ENCODE assay signal across 16 cellular contexts in the genomic region with DNA sequence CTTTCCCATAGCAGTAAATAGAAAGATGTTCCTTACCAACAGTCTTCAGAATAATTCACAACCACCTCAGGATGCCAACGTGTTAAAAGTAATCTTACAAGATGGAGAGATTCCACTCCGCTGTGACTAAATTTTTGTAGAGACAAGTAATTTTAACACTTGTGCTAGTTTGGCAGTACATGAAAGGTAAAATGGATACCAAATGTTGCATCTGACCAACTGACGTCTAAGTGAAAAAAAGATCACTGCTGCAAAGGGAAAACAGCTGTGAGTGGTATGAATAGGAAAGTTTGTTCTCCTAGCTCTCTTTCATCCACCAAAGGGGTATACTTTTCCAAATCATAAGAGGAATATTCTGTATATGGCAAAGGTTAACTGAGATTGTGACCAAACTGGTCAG. TPM values are rescaled to one million over a fixed set of nuclear protein-coding genes. Genes with fewer than 3 reads are reported as not detected.
DNase-seq lines count a peak whose midpoint lies in the region; ATAC-seq, FAIRE-seq and TF ChIP-seq lines count a peak whose summit lies in the region.
"Had no signal": no experiment of that assay in that cellular context is flagged by ENCODE, and none has a peak within 500 bp of the region (broad histone marks: within the 10 kb centered on the region; RNA-seq: fewer than 3 reads in every experiment).

No MANE protein-coding gene starts in this region.

- POLR2A ChIA-PET in HepG2 (lab: Yijun Ruan, JAX), result no interaction called here
- POLR2A ChIA-PET in activated CD4-positive, alpha-beta memory T cell treated with anti-CD3 and anti-CD28 coated beads for 36 hours (lab: Charles Lee), result no interaction called here

- H2BK5ac ChIP-seq in mesenchymal stem cell (ENCODE audit: low read depth, low read length, poor library complexity, severe bottlenecking), result no peak overlapping the region

- no peaks in the 10 kb centered on the region for H3K9me3 Mint-ChIP-seq in activated CD4-positive, alpha-beta memory T cell treated with anti-CD3 and anti-CD28 coated beads for 36 hours

- no peak overlapping the region for H2BK12ac ChIP-seq in mesenchymal stem cell (ENCODE audit: low read length in 2 of 2)

- H3K27me3 ChIP-seq in HepG2 (ENCODE audit: control insufficient read depth in 1 of 2, insufficient read depth in 2 of 2, low read length in 2 of 2) (no peaks in the 10 kb centered on the region; a peak in 1 of 5 replicates), right lobe of liver (no peaks in the 10 kb centered on the region), mesenchymal stem cell (ENCODE audit: control insufficient read depth in 1 of 2, insufficient read depth in 1 of 2, low read length in 2 of 2) (no peaks in the 10 kb centered on the region), testis (no peaks in the 10 kb centered on the region)
- H3K27me3 ChIP-seq: upper lobe of right lung had no signal

- peaks cover 3% of the 10 kb centered on the region for H3K79me1 ChIP-seq in mesenchymal stem cell (replicated peaks; ENCODE audit: low read length, poor library complexity, severe bottlenecking)

- 72% methylated on average over 3 of the region's 3 CpGs for WGBS in HepG2 (ENCODE audit: low lambda C conversion rate)
- 55% methylated on average over 3 of the region's 3 CpGs for WGBS in right lobe of liver (ENCODE audit: insufficient coverage, low coverage, low lambda C conversion rate, missing lambda C conversion rate)
- 97% methylated on average over 3 of the region's 3 CpGs for WGBS in mesenchymal stem cell
- WGBS in testis, 2 donors, result 38 to 43% methylated on average over 3 of the region's 3 CpGs

- H3K23ac ChIP-seq in mesenchymal stem cell (ENCODE audit: low read length in 2 of 2), result no peak overlapping the region

- intact Hi-C loops in HepG2 (cut with micrococcal nuclease; ENCODE audit: unreplicated experiment) (no loop called here), right lobe of liver (cut with DNase I) (no loop called here), testis (cut with DNase I; ENCODE audit: low total_unique reads) (no loop called here)
- intact Hi-C loops in activated CD4-positive, alpha-beta memory T cell treated with anti-CD3 and anti-CD28 coated beads for 36 hours (cut with micrococcal nuclease), result no loop called here

- peak overlapping the region; percentile 42 for H3K4me3 Mint-ChIP-seq in activated CD4-positive, alpha-beta memory T cell treated with anti-CD3 and anti-CD28 coated beads for 36 hours
- H3K4me3 Mint-ChIP-seq: activated CD8-positive, alpha-beta memory T cell treated with anti-CD3 and anti-CD28 coated beads, Interleukin-2, amount 10 ng/mL, durations not matched to agents 7 days and 5 days had no signal

- no peak overlapping the region for H4K91ac ChIP-seq in mesenchymal stem cell (ENCODE audit: low read length)

- no peak overlapping the region for H3K27ac Mint-ChIP-seq in activated CD4-positive, alpha-beta memory T cell treated with anti-CD3 and anti-CD28 coated beads for 36 hours
- H3K27ac Mint-ChIP-seq: activated CD8-positive, alpha-beta memory T cell treated with anti-CD3 and anti-CD28 coated beads, Interleukin-2, amount 10 ng/mL, durations not matched to agents 7 days and 5 days had no signal

- H3K9me3 ChIP-seq in HepG2 (ENCODE audit: low read length) (no peaks in the 10 kb centered on the region), right lobe of liver (no peaks in the 10 kb centered on the region), mesenchymal stem cell (ENCODE audit: control insufficient read depth, low read length) (no peaks in the 10 kb centered on the region), testis (no peaks in the 10 kb centered on the region)
- H3K9me3 ChIP-seq: upper lobe of right lung had no signal

- peaks cover 34% of the 10 kb centered on the region for H3K4me1 Mint-ChIP-seq in activated CD4-positive, alpha-beta memory T cell treated with anti-CD3 and anti-CD28 coated beads for 36 hours (ENCODE audit: low read depth)

- peaks cover 77% of the 10 kb centered on the region for H3K4me1 ChIP-seq in HepG2 (ENCODE audit: insufficient read depth, low read length)
- peaks cover 0 to 16% (median 6%) of the 10 kb centered on the region in 4 donors for H3K4me1 ChIP-seq in right lobe of liver
- peaks cover 3% of the 10 kb centered on the region for H3K4me1 ChIP-seq in mesenchymal stem cell (ENCODE audit: control insufficient read depth, insufficient read depth, low read depth, low read length)
- peaks cover 29% of the 10 kb centered on the region for H3K4me1 ChIP-seq in testis

- no peak for TF ChIP-seq RAD21 in HepG2 (CRISPR knock-in tag; IDR thresholded peaks at IDR 0.05)

- H3K27me3 Mint-ChIP-seq in activated CD4-positive, alpha-beta memory T cell treated with anti-CD3 and anti-CD28 coated beads for 36 hours, result no peaks in the 10 kb centered on the region
- H3K27me3 Mint-ChIP-seq: activated CD8-positive, alpha-beta memory T cell treated with anti-CD3 and anti-CD28 coated beads, Interleukin-2, amount 10 ng/mL, durations not matched to agents 7 days and 5 days had no signal

- TF ChIP-seq EP300 in HepG2 (IDR thresholded peaks at IDR 0.05; ENCODE audit: low read depth in 2 of 2, low read length in 2 of 2) (no peak), HepG2 (CRISPR knock-in tag; IDR thresholded peaks at IDR 0.05; ENCODE audit: borderline replicate concordance) (no peak)

- H3K4me3 ChIP-seq in HepG2 (replicated peaks in 1 of 3; ENCODE audit: insufficient read depth in 1 of 3, low read depth in 2 of 3, low read length in 3 of 3) (no peak overlapping the region; a peak in 1 of 6 replicates), right lobe of liver (no peak overlapping the region), mesenchymal stem cell (ENCODE audit: insufficient read depth in 1 of 2, low read depth in 1 of 2, low read length in 2 of 2) (peak overlapping the region in 1 of 2 experiments; percentile 35), testis (no peak overlapping the region)
- H3K4me3 ChIP-seq: upper lobe of right lung had no signal

- H3K79me2 ChIP-seq in HepG2 (ENCODE audit: insufficient read depth, low read length), result peaks cover 13% of the 10 kb centered on the region

- no peak overlapping the region for H2AFZ ChIP-seq in HepG2 (ENCODE audit: low read length)
- no peak overlapping the region for H2AFZ ChIP-seq in mesenchymal stem cell (ENCODE audit: low read depth, low read length)

- H3K36me3 Mint-ChIP-seq in activated CD4-positive, alpha-beta memory T cell treated with anti-CD3 and anti-CD28 coated beads for 36 hours, result peaks cover 2% of the 10 kb centered on the region

- in situ Hi-C loops in HepG2 (cut with HindIII; ENCODE audit: extremely low pct_ligation_motif_present, low pct_unique_long_range_greater_than_20kb), result no loop called here

- peak overlapping the region; percentile 20 for H3K4me2 ChIP-seq in HepG2 (ENCODE audit: low read depth, low read length)
- H3K4me2 ChIP-seq in mesenchymal stem cell (ENCODE audit: low read length, poor library complexity, severe bottlenecking), result no peak overlapping the region

- no peak overlapping the region for H2BK120ac ChIP-seq in mesenchymal stem cell (ENCODE audit: low read depth, low read length)

- no peak overlapping the region for H2BK15ac ChIP-seq in mesenchymal stem cell (ENCODE audit: low read depth, poor library complexity, severe bottlenecking)

- no peak overlapping the region for H2AK5ac ChIP-seq in mesenchymal stem cell (ENCODE audit: low read length, severe bottlenecking)

- no TSS peak for BruUV-seq in HepG2 (replicated peaks; lab: Mats Ljungman, UMichigan)

- no peak overlapping the region for H3K14ac ChIP-seq in mesenchymal stem cell (ENCODE audit: low read length in 2 of 2)

- H3K36me3 ChIP-seq in HepG2 (replicated peaks in 1 of 2; ENCODE audit: control insufficient read depth in 1 of 2, insufficient read depth in 2 of 2, low read length in 2 of 2) (no peaks in the 10 kb centered on the region), right lobe of liver (no peaks in the 10 kb centered on the region), mesenchymal stem cell (ENCODE audit: control insufficient read depth in 1 of 2, insufficient read depth in 2 of 2, low read depth in 1 of 2, low read length in 2 of 2) (peaks cover 2 to 22% of the 10 kb centered on the region in 2 experiments), testis (ENCODE audit: low read depth, missing control alignments) (no peaks in the 10 kb centered on the region)

- FAIRE-seq in HepG2 (lab: Jason Lieb, UNC), result no peak

- CTCF ChIA-PET in HepG2 (lab: Yijun Ruan, JAX; ENCODE audit: low intra/inter-chr PET ratio, low total read pairs), result no interaction called here
- CTCF ChIA-PET in activated CD4-positive, alpha-beta memory T cell treated with anti-CD3 and anti-CD28 coated beads for 36 hours (lab: Charles Lee), result no interaction called here

- H4K20me1 ChIP-seq in HepG2 (ENCODE audit: insufficient read depth, low read length), result no peaks in the 10 kb centered on the region

- H3K18ac ChIP-seq in mesenchymal stem cell (ENCODE audit: low read depth in 1 of 2, low read length in 2 of 2), result no peak overlapping the region

- H3K9ac ChIP-seq in HepG2 (ENCODE audit: insufficient read depth, low read depth, low read length), result no peak overlapping the region
- peak overlapping the region; percentile 1 for H3K9ac ChIP-seq in mesenchymal stem cell (ENCODE audit: low read length)

- TF ChIP-seq CTCF in HepG2 (CRISPR knock-in tag; IDR thresholded peaks at IDR 0.05) (no peak), right lobe of liver (IDR thresholded peaks at IDR 0.05) (no peak), testis (IDR thresholded peaks at IDR 0.05) (no peak)

- TF ChIP-seq POLR2A in HepG2 (IDR thresholded peaks at IDR 0.05; ENCODE audit: insufficient read depth in 1 of 2, low read depth in 2 of 2, low read length in 2 of 2) (no peak), right lobe of liver (IDR thresholded peaks at IDR 0.05) (no peak), testis (IDR thresholded peaks at IDR 0.05) (no peak)

- ATAC-seq in HepG2 (no peak), right lobe of liver (no peak)
- ATAC-seq: activated CD8-positive, alpha-beta memory T cell treated with anti-CD3 and anti-CD28 coated beads, Interleukin-2, amount 10 ng/mL, durations not matched to agents 7 days and 5 days; upper lobe of right lung had no signal

- H3K27ac ChIP-seq in HepG2 (ENCODE audit: extremely low read length, insufficient read depth, low read length) (peak overlapping the region; percentile 14), right lobe of liver (no peak overlapping the region), mesenchymal stem cell (ENCODE audit: low read length, poor library complexity, severe bottlenecking) (no peak overlapping the region), testis (no peak overlapping the region)
- H3K27ac ChIP-seq: upper lobe of right lung had no signal

- no peak overlapping the region for H4K8ac ChIP-seq in mesenchymal stem cell (ENCODE audit: low read length)

- DNase-seq in HepG2 (ENCODE audit: low spot score) (no peak), right lobe of liver (no peak), mesenchymal stem cell (no peak), testis (no peak), NCI-H1417 (lab: John Stamatoyannopoulos, UW) (no peak), SHP77 (lab: John Stamatoyannopoulos, UW) (no peak)
- DNase-seq in activated CD4-positive, alpha-beta memory T cell treated with anti-CD3 and anti-CD28 coated beads for 36 hours, result no peak
- DNase-seq in activated effector memory CD4-positive, alpha-beta T cell treated with Interleukin-2 at 50 U/mL for 16 hours, result no peak
- DNase-seq: ACHN; activated CD8-positive, alpha-beta memory T cell treated with anti-CD3 and anti-CD28 coated beads, Interleukin-2, amount 10 ng/mL, durations not matched to agents 7 days and 5 days; central memory CD4-positive, alpha-beta T cell; head of caudate nucleus; NCI-H1436 treated with DMSO at 0.1 percent for 48 hours; OCI-M1; upper lobe of right lung had no signal

- no peak overlapping the region for H3K4ac ChIP-seq in mesenchymal stem cell (ENCODE audit: low read depth in 1 of 2, low read length in 2 of 2)

RNA-seq across cellular contexts. Expression of a gene that starts 2.6 kb away (rescaled TPM):
- 42.4 and 53.0 TPM in 2 replicates for total RNA-seq in HepG2 (2016; rRNA removed; fragmentation: Illumina TruSeq; extraction: Trizol)
- total RNA-seq in HepG2 (2016; cell fraction: cytosol; rRNA removed; fragmentation: Illumina TruSeq; extraction: Trizol; ENCODE audit: low read depth), result 56.6 and 57.5 TPM in 2 replicates
- 43.5 and 50.8 TPM in 2 replicates for total RNA-seq in HepG2 (2016; cell fraction: insoluble cytoplasmic fraction; rRNA removed; fragmentation: Illumina TruSeq; extraction: Trizol)
- 111 and 115 TPM in 2 replicates for total RNA-seq in HepG2 (2016; cell fraction: membrane; rRNA removed; fragmentation: Illumina TruSeq; extraction: Trizol)
- total RNA-seq in HepG2 (2016; cell fraction: nucleus; rRNA removed; fragmentation: Illumina TruSeq; extraction: Trizol), result 31.3 and 35.8 TPM in 2 replicates
- polyA plus RNA-seq in HepG2 (2011; rRNA removed), result 29.1 and 36.7 TPM in 2 replicates
- polyA plus RNA-seq in HepG2 (2011; cell fraction: cytosol; rRNA removed), result 41.8 and 47.6 TPM in 2 replicates
- polyA plus RNA-seq in HepG2 (2011; cell fraction: nucleus; rRNA removed), result 13.3 and 18.4 TPM in 2 replicates
- polyA plus RNA-seq in HepG2 (2012), result 33.1 and 45.9 TPM in 2 replicates
- 99.2 and 108 TPM in 2 replicates for polyA plus RNA-seq in HepG2 (2016; cell fraction: cytosol; fragmentation: Illumina TruSeq; extraction: Trizol; ENCODE audit: low read depth)
- polyA plus RNA-seq in HepG2 (2016; cell fraction: insoluble cytoplasmic fraction; fragmentation: Illumina TruSeq; extraction: Trizol; ENCODE audit: low read depth), result 81.6 and 86.6 TPM in 2 replicates
- 164 and 173 TPM in 2 replicates for polyA plus RNA-seq in HepG2 (2016; cell fraction: membrane; fragmentation: Illumina TruSeq; extraction: Trizol; ENCODE audit: low read depth)
- 60.9 and 72.5 TPM in 2 replicates for polyA plus RNA-seq in HepG2 (2016; cell fraction: nucleus; fragmentation: Illumina TruSeq; extraction: Trizol; ENCODE audit: insufficient read depth, low read depth)
- 29.3 and 66.6 TPM in 2 replicates for polyA minus RNA-seq in HepG2 (2011; rRNA and poly(A)+ RNA removed; ENCODE audit: low replicate concordance)
- polyA minus RNA-seq in HepG2 (2011; cell fraction: cytosol; rRNA and poly(A)+ RNA removed), result 21.4 and 25.0 TPM in 2 replicates
- polyA minus RNA-seq in HepG2 (2011; cell fraction: nucleus; rRNA and poly(A)+ RNA removed), result 20.6 and 27.8 TPM in 2 replicates
- total RNA-seq in right lobe of liver, result 10 to 100 TPM; 35.2 to 70.4 (median 52.2) TPM
- 10 to 100 TPM; 69.3 to 73.0 TPM for total RNA-seq in activated CD4-positive, alpha-beta memory T cell treated with anti-CD3 and anti-CD28 coated beads for 36 hours
- 90.9 TPM for polyA plus RNA-seq in mesenchymal stem cell (2013, experiment 1 of 2)
- 91.6 TPM for polyA plus RNA-seq in mesenchymal stem cell (2013, experiment 2 of 2)
- total RNA-seq in testis, result 10 to 100 TPM; 85.5 to 98.8 TPM
- 76.2 TPM for polyA plus RNA-seq in testis (ENCODE audit: insufficient read depth, low read depth, low replicate concordance)

RNA-seq across cellular contexts. Expression of a gene that starts 42.3 kb away (rescaled TPM):
- 23.2 and 27.9 TPM in 2 replicates for total RNA-seq in HepG2 (2016; rRNA removed; fragmentation: Illumina TruSeq; extraction: Trizol)
- total RNA-seq in HepG2 (2016; cell fraction: cytosol; rRNA removed; fragmentation: Illumina TruSeq; extraction: Trizol; ENCODE audit: low read depth), result 10.4 and 12.6 TPM in 2 replicates
- total RNA-seq in HepG2 (2016; cell fraction: insoluble cytoplasmic fraction; rRNA removed; fragmentation: Illumina TruSeq; extraction: Trizol), result 22.7 and 29.9 TPM in 2 replicates
- 18.1 and 19.5 TPM in 2 replicates for total RNA-seq in HepG2 (2016; cell fraction: membrane; rRNA removed; fragmentation: Illumina TruSeq; extraction: Trizol)
- total RNA-seq in HepG2 (2016; cell fraction: nucleus; rRNA removed; fragmentation: Illumina TruSeq; extraction: Trizol), result 13.3 and 17.4 TPM in 2 replicates
- 8.9 and 9.9 TPM in 2 replicates for polyA plus RNA-seq in HepG2 (2011; rRNA removed)
- 7.3 and 11.2 TPM in 2 replicates for polyA plus RNA-seq in HepG2 (2011; cell fraction: cytosol; rRNA removed)
- polyA plus RNA-seq in HepG2 (2011; cell fraction: nucleus; rRNA removed), result 4.0 and 5.2 TPM in 2 replicates
- 6.6 and 14.4 TPM in 2 replicates for polyA plus RNA-seq in HepG2 (2012)
- polyA plus RNA-seq in HepG2 (2016; cell fraction: cytosol; fragmentation: Illumina TruSeq; extraction: Trizol; ENCODE audit: low read depth), result 7.3 and 9.3 TPM in 2 replicates
- polyA plus RNA-seq in HepG2 (2016; cell fraction: insoluble cytoplasmic fraction; fragmentation: Illumina TruSeq; extraction: Trizol; ENCODE audit: low read depth), result 22.1 and 23.9 TPM in 2 replicates
- polyA plus RNA-seq in HepG2 (2016; cell fraction: membrane; fragmentation: Illumina TruSeq; extraction: Trizol; ENCODE audit: low read depth), result 13.3 and 13.6 TPM in 2 replicates
- polyA plus RNA-seq in HepG2 (2016; cell fraction: nucleus; fragmentation: Illumina TruSeq; extraction: Trizol; ENCODE audit: insufficient read depth, low read depth), result 17.3 and 20.2 TPM in 2 replicates
- 3.2 and 7.6 TPM in 2 replicates for polyA minus RNA-seq in HepG2 (2011; rRNA and poly(A)+ RNA removed; ENCODE audit: low replicate concordance)
- 6.6 and 9.0 TPM in 2 replicates for polyA minus RNA-seq in HepG2 (2011; cell fraction: cytosol; rRNA and poly(A)+ RNA removed)
- 10.2 and 16.7 TPM in 2 replicates for polyA minus RNA-seq in HepG2 (2011; cell fraction: nucleus; rRNA and poly(A)+ RNA removed)
- 10 to 100 TPM in 5 of 6 experiments, 1 to 10 TPM in 1; 9.2 to 24.3 (median 13.0) TPM for total RNA-seq in right lobe of liver
- total RNA-seq in activated CD4-positive, alpha-beta memory T cell treated with anti-CD3 and anti-CD28 coated beads for 36 hours, result 10 to 100 TPM; 18.2 to 18.3 TPM
- 10.6 TPM for polyA plus RNA-seq in mesenchymal stem cell (2013, experiment 1 of 2)
- polyA plus RNA-seq in mesenchymal stem cell (2013, experiment 2 of 2), result 10.0 TPM
- total RNA-seq in testis, result 10 to 100 TPM; 33.9 to 34.4 TPM
- 12.1 TPM for polyA plus RNA-seq in testis (ENCODE audit: insufficient read depth, low read depth, low replicate concordance)

RNA-seq across cellular contexts. Expression of a gene that starts 58.1 kb away (rescaled TPM):
- total RNA-seq in HepG2 (2016; rRNA removed; fragmentation: Illumina TruSeq; extraction: Trizol) (14.4 and 17.1 TPM in 2 replicates), right lobe of liver (10 to 100 TPM in 1 of 6 experiments, 1 to 10 TPM in 4, under 1 TPM in 1; 0.32 to 10.1 (median 2.7) TPM), testis (1 to 10 TPM; 1.1 to 3.8 TPM)
- 5.3 and 6.1 TPM in 2 replicates for total RNA-seq in HepG2 (2016; cell fraction: cytosol; rRNA removed; fragmentation: Illumina TruSeq; extraction: Trizol; ENCODE audit: low read depth)
- 13.5 and 17.5 TPM in 2 replicates for total RNA-seq in HepG2 (2016; cell fraction: insoluble cytoplasmic fraction; rRNA removed; fragmentation: Illumina TruSeq; extraction: Trizol)
- total RNA-seq in HepG2 (2016; cell fraction: membrane; rRNA removed; fragmentation: Illumina TruSeq; extraction: Trizol), result 7.0 and 7.8 TPM in 2 replicates
- total RNA-seq in HepG2 (2016; cell fraction: nucleus; rRNA removed; fragmentation: Illumina TruSeq; extraction: Trizol), result 8.3 and 9.5 TPM in 2 replicates
- polyA plus RNA-seq in HepG2 (2011; rRNA removed) (12.0 and 14.9 TPM in 2 replicates), testis (ENCODE audit: insufficient read depth, low read depth, low replicate concordance) (13.6 TPM)
- 13.2 and 15.4 TPM in 2 replicates for polyA plus RNA-seq in HepG2 (2011; cell fraction: cytosol; rRNA removed)
- 3.4 and 3.5 TPM in 2 replicates for polyA plus RNA-seq in HepG2 (2011; cell fraction: nucleus; rRNA removed)
- polyA plus RNA-seq in HepG2 (2012), result 4.6 and 5.6 TPM in 2 replicates
- 5.3 and 7.1 TPM in 2 replicates for polyA plus RNA-seq in HepG2 (2016; cell fraction: cytosol; fragmentation: Illumina TruSeq; extraction: Trizol; ENCODE audit: low read depth)
- 13.1 and 13.8 TPM in 2 replicates for polyA plus RNA-seq in HepG2 (2016; cell fraction: insoluble cytoplasmic fraction; fragmentation: Illumina TruSeq; extraction: Trizol; ENCODE audit: low read depth)
- polyA plus RNA-seq in HepG2 (2016; cell fraction: membrane; fragmentation: Illumina TruSeq; extraction: Trizol; ENCODE audit: low read depth), result 5.5 and 6.5 TPM in 2 replicates
- 15.7 and 19.3 TPM in 2 replicates for polyA plus RNA-seq in HepG2 (2016; cell fraction: nucleus; fragmentation: Illumina TruSeq; extraction: Trizol; ENCODE audit: insufficient read depth, low read depth)
- 5.1 TPM in 1 of 2 replicates, not detected in the other for polyA minus RNA-seq in HepG2 (2011; rRNA and poly(A)+ RNA removed; ENCODE audit: low replicate concordance)
- 3.9 TPM in 2 replicates for polyA minus RNA-seq in HepG2 (2011; cell fraction: cytosol; rRNA and poly(A)+ RNA removed)
- polyA minus RNA-seq in HepG2 (2011; cell fraction: nucleus; rRNA and poly(A)+ RNA removed), result 2.7 and 2.9 TPM in 2 replicates
- total RNA-seq in activated CD4-positive, alpha-beta memory T cell treated with anti-CD3 and anti-CD28 coated beads for 36 hours, result not detected
- 0.91 TPM for polyA plus RNA-seq in mesenchymal stem cell (2013, experiment 1 of 2)
- polyA plus RNA-seq in mesenchymal stem cell (2013, experiment 2 of 2), result 1.2 TPM
- total RNA-seq: activated CD8-positive, alpha-beta memory T cell treated with anti-CD3 and anti-CD28 coated beads, Interleukin-2, amount 10 ng/mL, durations not matched to agents 7 days and 5 days; kidney epithelial cell had no signal
